Comparison of ENCODE assay signal across 9 cellular contexts in genomic region chr9:130939405-130939941, GRCh38. TPM values are rescaled to one million over a fixed set of nuclear protein-coding genes. Genes with fewer than 3 reads are reported as not detected.
DNase-seq lines count a peak whose midpoint lies in the region; ATAC-seq, FAIRE-seq and TF ChIP-seq lines count a peak whose summit lies in the region.
"Had no signal": no experiment of that assay in that cellular context is flagged by ENCODE, and none has a peak within 500 bp of the region (broad histone marks: within the 10 kb centered on the region; RNA-seq: fewer than 3 reads in every experiment).

No MANE protein-coding gene starts in this region.

- peak overlapping the region; percentile 44 for H4K91ac ChIP-seq in trophoblast cell (ENCODE audit: low read depth, low read length)

- no peak for FAIRE-seq in HTR-8/SVneo (lab: Jason Lieb, UNC)

- H3K14ac ChIP-seq in trophoblast cell (ENCODE audit: low read length), result no peak overlapping the region

- H3K27ac ChIP-seq in esophagus squamous epithelium, result no peak overlapping the region
- no peak overlapping the region for H3K27ac ChIP-seq in trophoblast cell (ENCODE audit: low read depth, low read length)
- H3K27ac ChIP-seq: body of pancreas had no signal

- no peak overlapping the region for H2BK5ac ChIP-seq in trophoblast cell (ENCODE audit: low read depth, low read length, poor library complexity)

- H3K4me2 ChIP-seq in trophoblast cell (ENCODE audit: low read length), result peak overlapping the region; percentile 80

- H4K8ac ChIP-seq in trophoblast cell (ENCODE audit: low read depth, low read length), result peak overlapping the region; percentile 37

- TF ChIP-seq POLR2A in esophagus squamous epithelium (IDR thresholded peaks at IDR 0.05), result no peak

- no peak overlapping the region for H3K4ac ChIP-seq in trophoblast cell (ENCODE audit: low read depth, low read length)

- H3K9ac ChIP-seq in NT2/D1 (ENCODE audit: insufficient read length, low read depth) (peak overlapping the region; percentile 77), trophoblast cell (ENCODE audit: low read length) (no peak overlapping the region)

- H3K23ac ChIP-seq in trophoblast cell (ENCODE audit: low read length), result no peak overlapping the region

- intact Hi-C loops in esophagus squamous epithelium (cut with DNase I), result loop anchor here (10.0 kb wide), 2 partner anchors 165 to 235 kb away; no protein-coding TSS in a partner anchor

- H3K4me1 ChIP-seq in NT2/D1 (ENCODE audit: insufficient read depth, insufficient read length), result peaks cover 28% of the 10 kb centered on the region
- H3K4me1 ChIP-seq in esophagus squamous epithelium, result peaks cover 20 to 61% (median 31%) of the 10 kb centered on the region in 3 donors
- H3K4me1 ChIP-seq in trophoblast cell (ENCODE audit: control insufficient read depth in 1 of 2, insufficient read depth in 2 of 2, low read length in 2 of 2), result peaks cover 21 to 23% of the 10 kb centered on the region in 2 experiments

- DNase-seq in GM06990 (ENCODE audit: extremely low read depth, insufficient read length) (no peak), NT2/D1 (ENCODE audit: low read depth, low spot score) (no peak), esophagus squamous epithelium (lab: John Stamatoyannopoulos, UW) (no peak), trophoblast cell (no peak), HTR-8/SVneo (ENCODE audit: insufficient read length, low spot score) (no peak)
- no peak for DNase-seq in stimulated activated CD4-positive, alpha-beta T cell treated with anti-CD3 and anti-CD28 coated beads, Interleukin-1b, Interleukin-23, amount 100 ng/mL, for 48 hours
- DNase-seq: body of pancreas had no signal

- H3K36me3 ChIP-seq in GM06990 (ENCODE audit: control insufficient read depth, insufficient read depth, low read length), result no peaks in the 10 kb centered on the region
- no peaks in the 10 kb centered on the region for H3K36me3 ChIP-seq in NT2/D1 (ENCODE audit: insufficient read depth, insufficient read length, low read length)
- H3K36me3 ChIP-seq in esophagus squamous epithelium, result no peaks in the 10 kb centered on the region
- H3K36me3 ChIP-seq in trophoblast cell (ENCODE audit: control insufficient read depth in 1 of 2, insufficient read depth in 2 of 2, low read length in 2 of 2), result no peaks in the 10 kb centered on the region

- H3K79me1 ChIP-seq in trophoblast cell (ENCODE audit: low read length), result no peaks in the 10 kb centered on the region

- TF ChIP-seq CTCF in GM06990 (IDR thresholded peaks at IDR 0.05; ENCODE audit: insufficient read depth, low read length, poor library complexity, severe bottlenecking) (no peak), esophagus squamous epithelium (IDR thresholded peaks at IDR 0.05) (peak in 1 of 6 experiments; percentile 0)

- no peaks in the 10 kb centered on the region for H3K79me2 ChIP-seq in trophoblast cell (ENCODE audit: control insufficient read depth, insufficient read depth, low read length, poor library complexity)

- H4K12ac ChIP-seq in trophoblast cell (ENCODE audit: low read depth, low read length), result no peak overlapping the region

- no peak overlapping the region for H2AK5ac ChIP-seq in trophoblast cell (ENCODE audit: low read length)

- H3K18ac ChIP-seq in trophoblast cell (ENCODE audit: low read length), result no peak overlapping the region

- H3K9me3 ChIP-seq in NT2/D1 (ENCODE audit: insufficient read depth, low read length), result no peaks in the 10 kb centered on the region
- H3K9me3 ChIP-seq in esophagus squamous epithelium, result no peaks in the 10 kb centered on the region
- no peaks in the 10 kb centered on the region for H3K9me3 ChIP-seq in trophoblast cell (ENCODE audit: insufficient read depth, low read depth, low read length)
- H3K9me3 ChIP-seq: body of pancreas had no signal

- H2BK120ac ChIP-seq in trophoblast cell (ENCODE audit: insufficient read depth, low read length, poor library complexity), result peak overlapping the region; percentile 55

- H3K27me3 ChIP-seq in GM06990 (replicated peaks; ENCODE audit: control insufficient read depth, insufficient read depth, low read length), result peaks cover 11% of the 10 kb centered on the region
- peaks cover 52% of the 10 kb centered on the region for H3K27me3 ChIP-seq in NT2/D1 (ENCODE audit: insufficient read depth, insufficient read length)
- H3K27me3 ChIP-seq in esophagus squamous epithelium, result peaks cover 16 to 100% (median 28%) of the 10 kb centered on the region in 4 donors
- peaks cover 32% of the 10 kb centered on the region for H3K27me3 ChIP-seq in trophoblast cell (ENCODE audit: insufficient read depth, low read length)

- peak overlapping the region; percentile 20 for H2AFZ ChIP-seq in trophoblast cell (ENCODE audit: insufficient read depth, low read length, poor library complexity)

- no peak for ATAC-seq in HG02884 (IDR thresholded peaks at IDR 0.05; ENCODE audit: unreplicated experiment)
- ATAC-seq in GM18498 (IDR thresholded peaks at IDR 0.05; ENCODE audit: unreplicated experiment), result no peak
- ATAC-seq: body of pancreas had no signal

- no peak overlapping the region for H2BK12ac ChIP-seq in trophoblast cell (ENCODE audit: low read length)

- H3K4me3 ChIP-seq in GM06990 (replicated peaks; ENCODE audit: low read depth, low read length) (peak overlapping the region; percentile 50), NT2/D1 (ENCODE audit: insufficient read length, low read depth) (peak overlapping the region; percentile 61), esophagus squamous epithelium (peak overlapping the region; percentile 33 to 63 (median 44)), trophoblast cell (ENCODE audit: low read depth, low read length) (peak overlapping the region; percentile 39)

- 8% methylated on average over 6 of the region's 69 CpGs; no CpG with 5 or more reads in 1 of the 2 donors for WGBS in esophagus squamous epithelium, 2 donors
- no CpG with 5 or more reads among the region's 69 CpGs for WGBS in trophoblast cell (ENCODE audit: extremely low coverage, insufficient coverage, insufficient read length)

RNA-seq across cellular contexts. Expression of gene FIBCD1, which starts 0.4 kb away (rescaled TPM):
- total RNA-seq in esophagus squamous epithelium, result not detected
- polyA plus RNA-seq in trophoblast cell (2013), result 83.3 and 85.3 TPM in 2 replicates

RNA-seq across cellular contexts. Expression of gene QRFP, which starts 42.9 kb away (rescaled TPM):
- under 1 TPM in 1 of 4 donors, not detected in 3; 0.18 TPM for total RNA-seq in esophagus squamous epithelium
- 0.10 and 0.11 TPM in 2 replicates for polyA plus RNA-seq in trophoblast cell (2013)
- total RNA-seq: body of pancreas had no signal
